ENCODE assay signal across 2 cellular contexts in the genomic region with DNA sequence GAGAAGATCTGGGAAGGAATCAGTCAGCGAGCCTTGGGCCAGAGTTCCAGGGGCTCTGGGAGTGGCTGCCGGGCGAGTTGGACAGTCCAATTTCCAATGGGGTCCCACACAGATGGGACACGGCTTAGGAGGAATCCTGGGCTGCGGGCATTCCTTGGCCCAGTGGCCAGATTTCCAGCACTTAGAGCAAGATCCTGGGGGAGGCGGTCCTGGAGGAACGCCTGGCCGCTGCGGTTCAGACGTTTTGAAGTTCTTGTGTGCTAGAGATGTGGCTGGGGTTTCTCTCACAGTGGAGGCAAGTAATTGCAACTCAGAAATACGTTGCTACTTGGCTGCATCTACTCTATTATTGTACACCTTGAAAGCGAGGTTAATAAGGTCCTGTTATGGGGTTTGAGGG. TPM values are rescaled to one million over a fixed set of nuclear protein-coding genes. Genes with fewer than 3 reads are reported as not detected.
"Had no signal": no experiment of that assay in that cellular context is flagged by ENCODE, and none has a peak within 500 bp of the region (broad histone marks: within the 10 kb centered on the region; RNA-seq: fewer than 3 reads in every experiment).

No MANE protein-coding gene starts in this region.

RNA-seq across cellular contexts. Expression of a gene that starts 11.7 kb away (rescaled TPM):
- total RNA-seq: OCI-LY7 had no signal
- polyA plus RNA-seq: IgD-negative memory B cell had no signal
